8 cellular contexts compared by ENCODE assay signal in the genomic region with DNA sequence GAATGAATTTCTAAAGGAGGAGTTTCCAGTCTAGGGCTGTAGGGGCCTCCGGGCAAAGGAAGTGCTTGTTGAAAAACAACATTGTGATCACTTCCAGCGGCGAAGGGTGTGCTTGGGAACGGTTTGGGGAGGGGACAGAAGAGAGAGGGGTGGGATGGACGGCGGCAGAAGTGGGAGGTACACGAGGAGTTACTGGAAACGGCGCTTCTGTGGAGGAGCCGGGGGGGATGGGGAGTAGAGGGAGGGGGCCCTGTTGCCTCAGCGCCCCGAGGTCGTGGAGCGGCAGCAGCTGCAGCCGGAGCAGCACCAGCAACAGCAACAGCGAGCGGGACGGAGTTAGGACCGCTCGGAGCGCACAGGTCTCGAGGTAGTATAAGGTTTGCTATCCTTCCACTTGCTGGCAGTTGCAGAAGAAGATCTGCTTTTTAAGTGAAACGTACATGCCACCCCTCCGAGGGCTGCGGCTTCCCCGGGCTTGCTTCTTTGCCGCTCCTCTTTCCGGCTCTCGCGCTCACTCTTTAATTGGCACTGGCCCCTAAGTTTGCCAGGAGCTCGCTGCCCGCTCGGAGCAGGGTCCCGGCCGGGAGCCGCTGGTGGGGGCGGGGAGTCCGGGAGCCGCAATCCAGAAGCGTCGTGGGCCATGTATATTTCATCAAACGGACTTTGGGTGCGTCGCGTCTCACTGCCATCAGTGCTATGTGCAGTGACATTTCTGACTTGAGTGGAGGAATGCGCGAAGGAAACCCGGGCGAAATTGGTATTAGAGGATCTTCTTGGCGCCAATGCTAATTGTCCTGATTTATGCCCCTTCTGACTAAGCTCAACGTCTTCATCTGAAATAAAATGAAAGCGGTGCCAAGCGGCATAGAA. TPM values are rescaled to one million over a fixed set of nuclear protein-coding genes. Genes with fewer than 3 reads are reported as not detected.
DNase-seq lines count a peak whose midpoint lies in the region; ATAC-seq and TF ChIP-seq lines count a peak whose summit lies in the region.

No MANE protein-coding gene starts in this region.

- H3K9ac ChIP-seq in skeletal muscle tissue (ENCODE audit: low read depth in 1 of 3, low read length in 3 of 3): peak overlapping the region in 2 of 3 donors; percentile 12 to 50

- peak; percentile 56 for ATAC-seq in GM19351 (IDR thresholded peaks at IDR 0.05; ENCODE audit: unreplicated experiment)
- ATAC-seq in left lobe of liver: no peak

- CTCF ChIA-PET in MCF 10A (lab: Yijun Ruan, JAX): interaction anchor here (0.5 to 0.9 kb wide), 6 partner anchors 395 to 1156 kb away, joined by 3 to 5 read pairs (median 3); no protein-coding TSS in a partner anchor

- H3K27me3 ChIP-seq in skeletal muscle tissue (ENCODE audit: control insufficient read depth in 3 of 3, insufficient read depth in 3 of 3, low read length in 3 of 3): peaks cover 19 to 33% (median 22%) of the 10 kb centered on the region in 3 donors

- H3K4me1 Mint-ChIP-seq in CD14-positive monocyte (peaks cover 15% of the 10 kb centered on the region), MCF 10A (ENCODE audit: insufficient read depth, unreplicated experiment) (peaks cover 26% of the 10 kb centered on the region)

- peaks cover 0 to 16% (median 9%) of the 10 kb centered on the region in 7 donors for H3K9me3 Mint-ChIP-seq in CD14-positive monocyte
- no peaks in the 10 kb centered on the region for H3K9me3 Mint-ChIP-seq in MCF 10A (ENCODE audit: unreplicated experiment)

- H3K4me1 ChIP-seq in skeletal muscle tissue (ENCODE audit: control insufficient read depth in 3 of 3, insufficient read depth in 3 of 3, low read length in 3 of 3): peaks cover 9 to 13% (median 9%) of the 10 kb centered on the region in 3 donors

- H3K9me3 ChIP-seq in skeletal muscle tissue (ENCODE audit: control insufficient read depth in 3 of 3, low read length in 3 of 3): no peaks in the 10 kb centered on the region

- H3K27me3 Mint-ChIP-seq in CD14-positive monocyte (ENCODE audit: low read depth in 3 of 3) (peaks cover 50 to 61% (median 55%) of the 10 kb centered on the region in 3 donors), MCF 10A (ENCODE audit: insufficient read depth, unreplicated experiment) (no peaks in the 10 kb centered on the region)

- TF ChIP-seq CTCF in CD14-positive monocyte (IDR thresholded peaks at IDR 0.05) (no peak), MCF 10A (IDR thresholded peaks at IDR 0.05; ENCODE audit: unreplicated experiment) (no peak)

- POLR2A ChIA-PET in MCF 10A (lab: Yijun Ruan, JAX): interaction anchor here (0.9 kb wide), 1 partner anchor 83 kb away, joined by 3 read pairs; the partner anchor contains the start of gene PRMT6

- H3K36me3 ChIP-seq in skeletal muscle tissue (ENCODE audit: control insufficient read depth in 3 of 3, insufficient read depth in 3 of 3, low read length in 3 of 3): no peaks in the 10 kb centered on the region

- peak overlapping the region; percentile 58 to 70 (median 58) for H3K4me3 ChIP-seq in skeletal muscle tissue (ENCODE audit: low read length in 3 of 3)

- peak overlapping the region; percentile 56 to 87 for H3K4me3 Mint-ChIP-seq in CD14-positive monocyte
- H3K4me3 Mint-ChIP-seq in MCF 10A (ENCODE audit: unreplicated experiment): peak overlapping the region; percentile 77

- no peaks in the 10 kb centered on the region for H3K36me3 Mint-ChIP-seq in CD14-positive monocyte
- no peaks in the 10 kb centered on the region for H3K36me3 Mint-ChIP-seq in MCF 10A (ENCODE audit: insufficient read depth, unreplicated experiment)

- intact Hi-C loops in CD14-positive monocyte (cut with micrococcal nuclease): no loop called here
- intact Hi-C loops in MCF 10A (cut with micrococcal nuclease): loop anchor here (2.0 to 10.0 kb wide), 4 partner anchors 83 to 1348 kb away; partner anchors contain the start of gene PRMT6

- H3K27ac ChIP-seq in skeletal muscle tissue (ENCODE audit: low read depth, low read length): no peak overlapping the region

- DNase-seq in CD14-positive monocyte (ENCODE audit: low spot score): no peak
- peak; percentile 80 for DNase-seq in NCI-H446 treated with DMSO at 0.1 percent for 48 hours (lab: John Stamatoyannopoulos, UW)
- DNase-seq in MCF 10A (ENCODE audit: unreplicated experiment): peak; percentile 27
- DNase-seq in iPS-NIHi7 (ENCODE audit: extremely low spot score): peak; percentile 49
- no peak for DNase-seq in NCI-H1930 (lab: John Stamatoyannopoulos, UW)
- no peak for DNase-seq in left lobe of liver (ENCODE audit: low spot score)

- no TSS peak for BruUV-seq in MCF 10A (replicated peaks; lab: Mats Ljungman, UMichigan)

- H3K27ac Mint-ChIP-seq in CD14-positive monocyte (no peak overlapping the region), MCF 10A (ENCODE audit: low read depth, unreplicated experiment) (no peak overlapping the region)

RNA-seq across cellular contexts. Expression of gene NTNG1, which starts 0.8 kb away (rescaled TPM):
- not detected for polyA plus RNA-seq in CD14-positive monocyte
- total RNA-seq in MCF 10A (2022) (0.44 TPM in 1 of 2 replicates, not detected in the other), skeletal muscle tissue (8.4 TPM), left lobe of liver (not detected)

Comparison
In these comparisons a context has a peak if more than half of its experiments do, and no peak if none do; other contexts are left out.
1. DNase-seq: peak in NCI-H446 treated with DMSO at 0.1 percent for 48 hours (single experiment), MCF 10A (single experiment) and iPS-NIHi7 (single experiment); none in CD14-positive monocyte (single experiment), NCI-H1930 (0 of 2) and left lobe of liver (single experiment).